15 cellular contexts compared by ENCODE assay signal in the genomic region with DNA sequence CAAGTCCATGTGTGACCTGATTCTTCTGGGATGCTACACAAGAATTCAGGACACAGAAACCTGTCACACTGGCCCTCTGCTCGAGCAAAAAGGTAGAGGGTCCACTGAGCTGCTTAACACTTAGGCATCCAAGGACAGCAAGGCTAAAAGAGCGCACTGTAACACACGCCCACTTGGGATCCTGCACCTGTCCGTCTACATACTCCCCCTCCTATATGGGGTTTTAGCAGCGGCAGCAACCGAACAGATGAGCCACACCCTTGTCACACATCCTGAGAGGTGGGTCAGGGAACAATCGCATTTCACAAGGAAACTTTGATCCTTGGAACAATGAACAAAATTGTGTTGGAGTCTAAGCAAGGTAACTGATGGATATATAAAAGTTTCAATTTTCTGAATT. TPM values are rescaled to one million over a fixed set of nuclear protein-coding genes. Genes with fewer than 3 reads are reported as not detected.
A peak's percentile ranks its signal among the peaks of the same experiment; 100 is the strongest.
DNase-seq lines count a peak whose midpoint lies in the region; ATAC-seq, FAIRE-seq and TF ChIP-seq lines count a peak whose summit lies in the region.
"Had no signal": no experiment of that assay in that cellular context is flagged by ENCODE, and none has a peak within 500 bp of the region (broad histone marks: within the 10 kb centered on the region; RNA-seq: fewer than 3 reads in every experiment).

No MANE protein-coding gene starts in this region.

- DNase-seq in NCI-H146 (lab: John Stamatoyannopoulos, UW) (peak; percentile 58), NCI-H748 (lab: John Stamatoyannopoulos, UW; ENCODE audit: unreplicated experiment) (peak; percentile 88), colonic mucosa (peak; percentile 42), small intestine (peak; percentile 39), frontal cortex (ENCODE audit: low spot score in 2 of 2) (no peak)
- no peak for DNase-seq in activated T-cell treated with anti-CD3 and anti-CD28 coated beads, Interleukin-2, amount 50 U/mL, for 4 hours
- DNase-seq in stimulated activated naive CD8-positive, alpha-beta T cell treated with anti-CD3 and anti-CD28 coated beads, Interleukin-15, amount 100 ng/mL, for 72 hours: no peak
- DNase-seq: C1 segment of cervical spinal cord; CD4-positive, alpha-beta T cell; DMS79; GM23248; H7 had no signal

- intact Hi-C loops in colonic mucosa (cut with DNase I): no loop called here

- no peak overlapping the region for H3K9ac ChIP-seq in colonic mucosa (ENCODE audit: low read depth in 2 of 2, low read length in 2 of 2)
- H3K9ac ChIP-seq: GM23248 had no signal

- TF ChIP-seq CTCF in colonic mucosa (IDR thresholded peaks at IDR 0.05): no peak

- H3K4me1 ChIP-seq in colonic mucosa (no peaks in the 10 kb centered on the region), small intestine (ENCODE audit: control insufficient read depth in 2 of 2, insufficient read depth in 1 of 2, low read depth in 1 of 2, low read length in 1 of 2) (no peaks in the 10 kb centered on the region)

- H3K4me3 ChIP-seq in colonic mucosa (no peak overlapping the region), small intestine (ENCODE audit: low read depth in 1 of 2, low read length in 2 of 2) (no peak overlapping the region)
- H3K4me3 ChIP-seq: GM23248 had no signal

- no peaks in the 10 kb centered on the region for H3K9me3 Mint-ChIP-seq in activated T-cell treated with anti-CD3 and anti-CD28 coated beads, Interleukin-2, amount 50 U/mL, for 4 hours
- H3K9me3 Mint-ChIP-seq in stimulated activated naive CD8-positive, alpha-beta T cell treated with anti-CD3 and anti-CD28 coated beads, Interleukin-15, amount 100 ng/mL, for 72 hours: no peaks in the 10 kb centered on the region
- H3K9me3 Mint-ChIP-seq: CD4-positive, alpha-beta T cell had no signal

- no peak overlapping the region for H3K27ac ChIP-seq in colonic mucosa
- H3K27ac ChIP-seq in small intestine (ENCODE audit: low read depth in 1 of 2, low read length in 1 of 2): no peak overlapping the region
- H3K27ac ChIP-seq: GM23248 had no signal

- H3K36me3 ChIP-seq in colonic mucosa: no peaks in the 10 kb centered on the region
- H3K36me3 ChIP-seq in small intestine (ENCODE audit: control insufficient read depth in 2 of 2, insufficient read depth in 2 of 2, low read length in 2 of 2): no peaks in the 10 kb centered on the region

- no peak overlapping the region for H3K27ac Mint-ChIP-seq in stimulated activated naive CD8-positive, alpha-beta T cell treated with anti-CD3 and anti-CD28 coated beads, Interleukin-15, amount 100 ng/mL, for 72 hours
- H3K27ac Mint-ChIP-seq: B cell; CD4-positive, alpha-beta T cell had no signal

- FAIRE-seq in small intestine (lab: Jason Lieb, UNC) (no peak), frontal cortex (lab: Jason Lieb, UNC) (no peak)
- FAIRE-seq: A204.1, GM12891 had no signal

- no peaks in the 10 kb centered on the region for H3K36me3 Mint-ChIP-seq in activated T-cell treated with anti-CD3 and anti-CD28 coated beads, Interleukin-2, amount 50 U/mL, for 4 hours (ENCODE audit: insufficient read depth)

- H3K4me1 Mint-ChIP-seq in activated T-cell treated with anti-CD3 and anti-CD28 coated beads, Interleukin-2, amount 50 U/mL, for 4 hours (ENCODE audit: low read depth): no peaks in the 10 kb centered on the region
- H3K4me1 Mint-ChIP-seq in stimulated activated naive CD8-positive, alpha-beta T cell treated with anti-CD3 and anti-CD28 coated beads, Interleukin-15, amount 100 ng/mL, for 72 hours: no peaks in the 10 kb centered on the region
- H3K4me1 Mint-ChIP-seq: B cell had no signal

- ATAC-seq in activated T-cell treated with anti-CD3 and anti-CD28 coated beads, Interleukin-2, amount 50 U/mL, for 4 hours: no peak
- no peak for ATAC-seq in stimulated activated naive CD8-positive, alpha-beta T cell treated with anti-CD3 and anti-CD28 coated beads, Interleukin-15, amount 100 ng/mL, for 72 hours

- no peak overlapping the region for H3K4me3 Mint-ChIP-seq in activated T-cell treated with anti-CD3 and anti-CD28 coated beads, Interleukin-2, amount 50 U/mL, for 4 hours
- H3K4me3 Mint-ChIP-seq in stimulated activated naive CD8-positive, alpha-beta T cell treated with anti-CD3 and anti-CD28 coated beads, Interleukin-15, amount 100 ng/mL, for 72 hours: no peak overlapping the region
- H3K4me3 Mint-ChIP-seq: B cell; CD4-positive, alpha-beta T cell had no signal

- H3K9me3 ChIP-seq in colonic mucosa (no peaks in the 10 kb centered on the region), small intestine (ENCODE audit: control insufficient read depth, low read depth) (no peaks in the 10 kb centered on the region)

- peaks cover 14% of the 10 kb centered on the region for H3K27me3 Mint-ChIP-seq in activated T-cell treated with anti-CD3 and anti-CD28 coated beads, Interleukin-2, amount 50 U/mL, for 4 hours (ENCODE audit: low read depth)
- no peaks in the 10 kb centered on the region for H3K27me3 Mint-ChIP-seq in stimulated activated naive CD8-positive, alpha-beta T cell treated with anti-CD3 and anti-CD28 coated beads, Interleukin-15, amount 100 ng/mL, for 72 hours

- H3K27me3 ChIP-seq in colonic mucosa: no peaks in the 10 kb centered on the region
- H3K27me3 ChIP-seq in small intestine (ENCODE audit: control insufficient read depth in 2 of 2, insufficient read depth in 2 of 2, low read length in 2 of 2): no peaks in the 10 kb centered on the region

- 14 to 59% (median 32%) methylated on average over 7 of the region's 7 CpGs for WGBS in small intestine, 3 donors

RNA-seq across cellular contexts. Expression of gene MIR17HG, which starts 51.5 kb away (rescaled TPM):
- total RNA-seq in colonic mucosa (1 to 10 TPM; 3.0 to 6.2 TPM), frontal cortex (42.8 TPM)
- 1 to 10 TPM in 2 of 3 donors, under 1 TPM in 1; 0.67 to 2.2 (median 1.4) TPM for polyA plus RNA-seq in small intestine
- 10 to 100 TPM; 33.9 to 35.6 (median 34.6) TPM for total RNA-seq in activated T-cell treated with anti-CD3 and anti-CD28 coated beads, Interleukin-2, amount 50 U/mL, for 4 hours

Comparison
In these comparisons a context has a peak if more than half of its experiments do, and no peak if none do; other contexts are left out.
1. DNase-seq: peak in NCI-H146 (single experiment), NCI-H748 (single experiment), colonic mucosa (single experiment) and small intestine (single experiment); none in frontal cortex (0 of 2), activated T-cell treated with anti-CD3 and anti-CD28 coated beads, Interleukin-2, amount 50 U/mL, for 4 hours (single experiment) and stimulated activated naive CD8-positive, alpha-beta T cell treated with anti-CD3 and anti-CD28 coated beads, Interleukin-15, amount 100 ng/mL, for 72 hours (0 of 2).